In genomic region chr12:6133642-6134041, GRCh38 we compare ENCODE assay signal across 35 cellular contexts. TPM values are rescaled to one million over a fixed set of nuclear protein-coding genes. Genes with fewer than 3 reads are reported as not detected.
"Had no signal": no experiment of that assay in that cellular context is flagged by ENCODE, and none has a peak within 500 bp of the region (broad histone marks: within the 10 kb centered on the region; RNA-seq: fewer than 3 reads in every experiment).

No MANE protein-coding gene starts in this region.

- H3K27me3 ChIP-seq: adrenal gland, body of pancreas, Peyer's patch had no signal

- H3K27ac Mint-ChIP-seq: activated B cell treated with CpG ODN at 0.5 μM for 24 hours; activated CD4-positive, alpha-beta memory T cell treated with anti-CD3 and anti-CD28 coated beads for 36 hours; activated T-cell treated with anti-CD3 and anti-CD28 coated beads, Interleukin-2, amount 50 U/mL, for 72 hours; activated T-helper 17 cell treated with anti-CD3 and anti-CD28 coated beads, Interleukin-2, amount 50 U/mL, for 72 hours had no signal

- H3K9me3 Mint-ChIP-seq: activated B cell treated with CpG ODN at 0.5 μM for 24 hours; activated CD4-positive, alpha-beta memory T cell treated with anti-CD3 and anti-CD28 coated beads for 36 hours; activated T-helper 17 cell treated with anti-CD3 and anti-CD28 coated beads, Interleukin-2, amount 50 U/mL, for 72 hours had no signal

- H3K27me3 Mint-ChIP-seq: activated CD4-positive, alpha-beta memory T cell treated with anti-CD3 and anti-CD28 coated beads for 36 hours had no signal

- H3K4me2 ChIP-seq: KMS-11 had no signal

- FAIRE-seq: astrocyte, bronchial epithelial cell had no signal

- H3K4me3 ChIP-seq: adrenal gland, body of pancreas, Peyer's patch had no signal

- H3K4me3 Mint-ChIP-seq: activated B cell treated with CpG ODN at 0.5 μM for 24 hours; activated CD4-positive, alpha-beta memory T cell treated with anti-CD3 and anti-CD28 coated beads for 36 hours; activated T-cell treated with anti-CD3 and anti-CD28 coated beads, Interleukin-2, amount 50 U/mL, for 72 hours; activated T-helper 17 cell treated with anti-CD3 and anti-CD28 coated beads, Interleukin-2, amount 50 U/mL, for 72 hours had no signal

- ATAC-seq: activated T-cell treated with anti-CD3 and anti-CD28 coated beads, Interleukin-2, amount 50 U/mL, for 72 hours; activated T-helper 17 cell treated with anti-CD3 and anti-CD28 coated beads, Interleukin-2, amount 50 U/mL, for 72 hours; body of pancreas; PC-3 had no signal

- H3K36me3 ChIP-seq: adrenal gland, Peyer's patch had no signal

- H3K4me1 Mint-ChIP-seq: activated T-helper 17 cell treated with anti-CD3 and anti-CD28 coated beads, Interleukin-2, amount 50 U/mL, for 72 hours had no signal

- H3K4me1 ChIP-seq: adrenal gland, body of pancreas, Peyer's patch had no signal

- H3K9ac ChIP-seq: KMS-11 had no signal

- DNase-seq: activated B cell treated with CpG ODN at 0.5 μM for 24 hours; activated CD4-positive, alpha-beta memory T cell treated with anti-CD3 and anti-CD28 coated beads for 36 hours; activated CD4-positive, alpha-beta T cell treated with anti-CD3 and anti-CD28 coated beads for 4 hours; activated CD4-positive, alpha-beta T cell treated with anti-CD3 and anti-CD28 coated beads, Interleukin-2, amount 50 U/mL, for 1 hour; activated CD4-positive, CD25-positive, alpha-beta regulatory T cell treated with anti-CD3 and anti-CD28 coated beads, Interleukin-2, amount 50 U/mL, for 72 hours; activated CD8-positive, alpha-beta memory T cell treated with anti-CD3 and anti-CD28 coated beads, Interleukin-2, amount 50 U/mL, for 4 hours; activated gamma-delta T cell treated with Interleukin-2 at 50 U/mL for 16 hours; activated naive CD4-positive, alpha-beta T cell treated with anti-CD3 and anti-CD28 coated beads, Interleukin-2, amount 50 U/mL, for 16 hours; activated T-cell treated with anti-CD3 and anti-CD28 coated beads, Interleukin-2, amount 50 U/mL, for 72 hours; body of pancreas; caudate nucleus; MM.1S; MV-4-11; NCI-H1092; NCI-H1436 treated with DMSO at 0.1 percent for 48 hours; NCI-H1694 treated with DMSO at 0.1 percent for 48 hours; NCI-H2029; NCI-H345; NCI-H526; NCI-H748 treated with DMSO at 0.1 percent for 48 hours; NK-92 treated with Interleukin-12 subunit alpha and Interleukin-12 subunit beta, amount 100 ng/mL, for 24 hours; PC-3; Right ventricle myocardium superior; SW 1271; T-helper 1 cell; T-helper 2 cell; T-helper 9 cell had no signal

- H3K27ac ChIP-seq: adrenal gland, body of pancreas, KMS-11, Peyer's patch, RWPE1, VCaP had no signal

- H3K36me3 Mint-ChIP-seq: activated CD4-positive, alpha-beta memory T cell treated with anti-CD3 and anti-CD28 coated beads for 36 hours had no signal

- H3K9me3 ChIP-seq: adrenal gland, body of pancreas, Peyer's patch had no signal

RNA-seq across cellular contexts. Expression of gene VWF, which starts 9.2 kb away (rescaled TPM):
- total RNA-seq: activated B cell treated with CpG ODN at 0.5 μM for 24 hours; activated CD4-positive, alpha-beta memory T cell treated with anti-CD3 and anti-CD28 coated beads for 36 hours; PC-3 had no signal
